ENCODE assay signal across 2 cellular contexts in genomic region chr5:174328626-174329299, GRCh38.
TF ChIP-seq lines count a peak whose summit lies in the region.

No MANE protein-coding gene starts in this region.

TF ChIP-seq in SK-N-SH, 30 proteins besides CTCF, POLR2A, EP300 and RAD21 (continued from another document):
- TF ChIP-seq REST (IDR thresholded peaks at IDR 0.05; ENCODE audit: low read depth, low read length): no peak
- TF ChIP-seq JUND (IDR thresholded peaks at IDR 0.05): no peak
- no peak for TF ChIP-seq RXRA (IDR thresholded peaks at IDR 0.05; ENCODE audit: borderline replicate concordance, low read depth)
- TF ChIP-seq NRF1 (IDR thresholded peaks at IDR 0.05; ENCODE audit: low read depth, low read length): no peak
- TF ChIP-seq FOSL2 (IDR thresholded peaks at IDR 0.05; ENCODE audit: borderline replicate concordance, low read depth): no peak
- TF ChIP-seq POLR2AphosphoS5 (IDR thresholded peaks at IDR 0.05; ENCODE audit: low read depth, low read length): no peak
- no peak for TF ChIP-seq FOXJ3 (CRISPR knock-in tag; IDR thresholded peaks at IDR 0.05)
- TF ChIP-seq SMC3 (IDR thresholded peaks at IDR 0.05; ENCODE audit: low read depth, low read length): no peak
- TF ChIP-seq YY1 (IDR thresholded peaks at IDR 0.05; ENCODE audit: low read depth): no peak
- TF ChIP-seq TAF1 (IDR thresholded peaks at IDR 0.05; ENCODE audit: borderline replicate concordance, low read depth, low read length): no peak

TF ChIP-seq in SK-N-SH treated with all-trans-retinoic acid at 6 μM for 48 hours, 23 proteins besides CTCF, POLR2A, EP300 and RAD21 (continued from another document):
- TF ChIP-seq TCF4 (CRISPR knock-in tag; IDR thresholded peaks at IDR 0.05; ENCODE audit: borderline replicate concordance) (no peak), TOX (CRISPR knock-in tag; IDR thresholded peaks at IDR 0.05; ENCODE audit: borderline replicate concordance) (no peak), GLIS3 (CRISPR knock-in tag; IDR thresholded peaks at IDR 0.05) (no peak), ZFP3 (CRISPR knock-in tag; IDR thresholded peaks at IDR 0.05) (no peak), SNAI2 (CRISPR knock-in tag; IDR thresholded peaks at IDR 0.05) (no peak)
